ENCODE assay signal across 8 cellular contexts in the genomic region with DNA sequence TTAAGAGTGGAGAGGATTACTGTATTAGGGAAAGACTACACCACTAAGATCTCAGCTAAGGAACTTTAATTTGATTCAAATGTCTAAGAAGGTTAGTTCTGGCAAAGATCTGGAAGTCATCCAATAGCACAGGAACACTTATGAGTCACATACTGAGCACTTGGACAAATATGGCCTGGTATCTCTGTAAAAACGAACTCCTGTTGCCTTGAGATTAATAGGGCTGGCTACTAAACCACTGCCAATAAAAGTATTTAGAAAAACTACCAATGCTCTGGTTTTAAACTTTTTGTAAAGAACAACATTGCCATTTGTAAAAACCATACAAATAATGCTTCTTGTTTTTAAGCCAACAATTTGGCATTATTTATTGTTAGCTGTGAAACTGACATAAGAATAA.
DNase-seq lines count a peak whose midpoint lies in the region; ATAC-seq and TF ChIP-seq lines count a peak whose summit lies in the region.

No MANE protein-coding gene starts in this region.

- ATAC-seq in left cardiac atrium = peak; percentile 83 to 92

- H3K27ac Mint-ChIP-seq in HFFc6 = peak overlapping the region; percentile 67
- no peak overlapping the region for H3K27ac Mint-ChIP-seq in endothelial cell (ENCODE audit: unreplicated experiment)

- no peaks in the 10 kb centered on the region for H3K9me3 ChIP-seq in stomach smooth muscle (ENCODE audit: control insufficient read depth in 2 of 2, low read length in 2 of 2)

- peak overlapping the region in 1 of 2 donors; percentile 25 for H3K9ac ChIP-seq in stomach smooth muscle (ENCODE audit: low read length in 2 of 2)

- H3K4me1 ChIP-seq in stomach smooth muscle (ENCODE audit: control insufficient read depth, insufficient read depth, low read length) = peaks cover 28% of the 10 kb centered on the region

- H3K36me3 Mint-ChIP-seq in HFFc6 (ENCODE audit: low read depth) (peaks cover 65% of the 10 kb centered on the region), endothelial cell (ENCODE audit: low read depth, unreplicated experiment) (peaks cover 32% of the 10 kb centered on the region)

- H3K27ac ChIP-seq in stomach smooth muscle (ENCODE audit: low read length) = peak overlapping the region; percentile 74

- peaks cover 6 to 10% of the 10 kb centered on the region in 2 donors for H3K36me3 ChIP-seq in stomach smooth muscle (ENCODE audit: control insufficient read depth in 2 of 2, insufficient read depth in 2 of 2, low read length in 2 of 2)

- no peak overlapping the region for H3K4me3 Mint-ChIP-seq in HFFc6
- H3K4me3 Mint-ChIP-seq in endothelial cell (ENCODE audit: unreplicated experiment) = no peak overlapping the region

- no peaks in the 10 kb centered on the region; the same call in 1 of the 2 replicates for H3K27me3 Mint-ChIP-seq in HFFc6 (ENCODE audit: insufficient read depth)
- H3K27me3 Mint-ChIP-seq in endothelial cell (ENCODE audit: unreplicated experiment) = peaks cover 3% of the 10 kb centered on the region

- no peaks in the 10 kb centered on the region for H3K27me3 ChIP-seq in stomach smooth muscle (ENCODE audit: control insufficient read depth in 1 of 2, insufficient read depth in 2 of 2, low read length in 2 of 2)

- no peak for TF ChIP-seq CTCF in HFFc6 (IDR thresholded peaks at IDR 0.05)
- no peak for TF ChIP-seq CTCF in endothelial cell (IDR thresholded peaks at IDR 0.05; ENCODE audit: unreplicated experiment)

- H3K4me3 ChIP-seq in stomach smooth muscle (ENCODE audit: low read length in 2 of 2) = no peak overlapping the region

- DNase-seq in HFFc6 = peak; percentile 97
- peak; percentile 96 for DNase-seq in amniotic epithelial cell (ENCODE audit: low read depth)
- DNase-seq in left cardiac atrium = no peak
- no peak for DNase-seq in endothelial cell (ENCODE audit: low spot score)
- no peak for DNase-seq in inferior parietal cortex (ENCODE audit: extremely low spot score)
- DNase-seq in 8988T = no peak
- no peak for DNase-seq in activated CD8-positive, alpha-beta memory T cell treated with anti-CD3 and anti-CD28 coated beads, Interleukin-2, amount 50 U/mL, for 48 hours

- intact Hi-C loops in left cardiac atrium (cut with DNase I) = no loop called here

- H3K9me3 Mint-ChIP-seq in HFFc6 (no peaks in the 10 kb centered on the region), endothelial cell (ENCODE audit: unreplicated experiment) (no peaks in the 10 kb centered on the region)

- peaks cover 86% of the 10 kb centered on the region for H3K4me1 Mint-ChIP-seq in HFFc6 (ENCODE audit: low read depth)
- H3K4me1 Mint-ChIP-seq in endothelial cell (ENCODE audit: unreplicated experiment) = no peaks in the 10 kb centered on the region

Comparison
In these comparisons a context has a peak if more than half of its experiments do, and no peak if none do; other contexts are left out.
1. DNase-seq: peak in HFFc6 (single experiment) and amniotic epithelial cell (single experiment); none in left cardiac atrium (single experiment), endothelial cell (single experiment), inferior parietal cortex (single experiment), 8988T (single experiment) and activated CD8-positive, alpha-beta memory T cell treated with anti-CD3 and anti-CD28 coated beads, Interleukin-2, amount 50 U/mL, for 48 hours (single experiment).